In the genomic region with DNA sequence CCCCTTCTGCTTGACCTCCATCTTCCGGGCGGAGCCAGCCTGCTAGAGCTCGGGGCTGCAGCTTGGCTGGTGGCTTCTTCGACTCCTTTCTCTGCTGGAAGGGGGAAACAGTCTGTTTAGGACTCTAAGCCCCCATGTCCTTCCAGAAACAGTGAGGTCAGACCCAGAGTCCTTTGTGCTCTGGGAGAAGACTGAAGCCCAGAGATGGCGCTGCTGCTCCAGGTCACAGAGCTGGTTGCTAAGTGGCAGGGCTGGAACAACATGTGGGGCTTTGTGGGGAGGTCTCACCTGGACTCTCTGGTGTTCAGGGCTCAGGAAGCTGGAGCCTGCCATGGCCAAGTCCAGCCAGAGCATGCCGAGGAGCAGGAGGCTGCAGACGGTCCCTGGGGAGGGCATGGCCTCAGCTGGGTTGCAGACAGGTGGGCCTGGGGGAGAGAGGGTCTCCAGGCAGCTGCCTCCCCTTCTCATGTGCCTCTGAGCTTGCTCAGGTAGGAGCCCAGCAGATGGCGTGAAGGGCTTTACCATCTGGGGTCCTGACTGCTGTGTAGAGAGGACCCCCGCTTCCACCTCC, we compare ENCODE assay signal across 1 cellular context.
TF ChIP-seq lines count a peak whose summit lies in the region.

No MANE protein-coding gene starts in this region.

TF ChIP-seq in H1, 55 proteins besides CTCF, POLR2A, EP300 and RAD21:
- TF ChIP-seq, protein P1, sequence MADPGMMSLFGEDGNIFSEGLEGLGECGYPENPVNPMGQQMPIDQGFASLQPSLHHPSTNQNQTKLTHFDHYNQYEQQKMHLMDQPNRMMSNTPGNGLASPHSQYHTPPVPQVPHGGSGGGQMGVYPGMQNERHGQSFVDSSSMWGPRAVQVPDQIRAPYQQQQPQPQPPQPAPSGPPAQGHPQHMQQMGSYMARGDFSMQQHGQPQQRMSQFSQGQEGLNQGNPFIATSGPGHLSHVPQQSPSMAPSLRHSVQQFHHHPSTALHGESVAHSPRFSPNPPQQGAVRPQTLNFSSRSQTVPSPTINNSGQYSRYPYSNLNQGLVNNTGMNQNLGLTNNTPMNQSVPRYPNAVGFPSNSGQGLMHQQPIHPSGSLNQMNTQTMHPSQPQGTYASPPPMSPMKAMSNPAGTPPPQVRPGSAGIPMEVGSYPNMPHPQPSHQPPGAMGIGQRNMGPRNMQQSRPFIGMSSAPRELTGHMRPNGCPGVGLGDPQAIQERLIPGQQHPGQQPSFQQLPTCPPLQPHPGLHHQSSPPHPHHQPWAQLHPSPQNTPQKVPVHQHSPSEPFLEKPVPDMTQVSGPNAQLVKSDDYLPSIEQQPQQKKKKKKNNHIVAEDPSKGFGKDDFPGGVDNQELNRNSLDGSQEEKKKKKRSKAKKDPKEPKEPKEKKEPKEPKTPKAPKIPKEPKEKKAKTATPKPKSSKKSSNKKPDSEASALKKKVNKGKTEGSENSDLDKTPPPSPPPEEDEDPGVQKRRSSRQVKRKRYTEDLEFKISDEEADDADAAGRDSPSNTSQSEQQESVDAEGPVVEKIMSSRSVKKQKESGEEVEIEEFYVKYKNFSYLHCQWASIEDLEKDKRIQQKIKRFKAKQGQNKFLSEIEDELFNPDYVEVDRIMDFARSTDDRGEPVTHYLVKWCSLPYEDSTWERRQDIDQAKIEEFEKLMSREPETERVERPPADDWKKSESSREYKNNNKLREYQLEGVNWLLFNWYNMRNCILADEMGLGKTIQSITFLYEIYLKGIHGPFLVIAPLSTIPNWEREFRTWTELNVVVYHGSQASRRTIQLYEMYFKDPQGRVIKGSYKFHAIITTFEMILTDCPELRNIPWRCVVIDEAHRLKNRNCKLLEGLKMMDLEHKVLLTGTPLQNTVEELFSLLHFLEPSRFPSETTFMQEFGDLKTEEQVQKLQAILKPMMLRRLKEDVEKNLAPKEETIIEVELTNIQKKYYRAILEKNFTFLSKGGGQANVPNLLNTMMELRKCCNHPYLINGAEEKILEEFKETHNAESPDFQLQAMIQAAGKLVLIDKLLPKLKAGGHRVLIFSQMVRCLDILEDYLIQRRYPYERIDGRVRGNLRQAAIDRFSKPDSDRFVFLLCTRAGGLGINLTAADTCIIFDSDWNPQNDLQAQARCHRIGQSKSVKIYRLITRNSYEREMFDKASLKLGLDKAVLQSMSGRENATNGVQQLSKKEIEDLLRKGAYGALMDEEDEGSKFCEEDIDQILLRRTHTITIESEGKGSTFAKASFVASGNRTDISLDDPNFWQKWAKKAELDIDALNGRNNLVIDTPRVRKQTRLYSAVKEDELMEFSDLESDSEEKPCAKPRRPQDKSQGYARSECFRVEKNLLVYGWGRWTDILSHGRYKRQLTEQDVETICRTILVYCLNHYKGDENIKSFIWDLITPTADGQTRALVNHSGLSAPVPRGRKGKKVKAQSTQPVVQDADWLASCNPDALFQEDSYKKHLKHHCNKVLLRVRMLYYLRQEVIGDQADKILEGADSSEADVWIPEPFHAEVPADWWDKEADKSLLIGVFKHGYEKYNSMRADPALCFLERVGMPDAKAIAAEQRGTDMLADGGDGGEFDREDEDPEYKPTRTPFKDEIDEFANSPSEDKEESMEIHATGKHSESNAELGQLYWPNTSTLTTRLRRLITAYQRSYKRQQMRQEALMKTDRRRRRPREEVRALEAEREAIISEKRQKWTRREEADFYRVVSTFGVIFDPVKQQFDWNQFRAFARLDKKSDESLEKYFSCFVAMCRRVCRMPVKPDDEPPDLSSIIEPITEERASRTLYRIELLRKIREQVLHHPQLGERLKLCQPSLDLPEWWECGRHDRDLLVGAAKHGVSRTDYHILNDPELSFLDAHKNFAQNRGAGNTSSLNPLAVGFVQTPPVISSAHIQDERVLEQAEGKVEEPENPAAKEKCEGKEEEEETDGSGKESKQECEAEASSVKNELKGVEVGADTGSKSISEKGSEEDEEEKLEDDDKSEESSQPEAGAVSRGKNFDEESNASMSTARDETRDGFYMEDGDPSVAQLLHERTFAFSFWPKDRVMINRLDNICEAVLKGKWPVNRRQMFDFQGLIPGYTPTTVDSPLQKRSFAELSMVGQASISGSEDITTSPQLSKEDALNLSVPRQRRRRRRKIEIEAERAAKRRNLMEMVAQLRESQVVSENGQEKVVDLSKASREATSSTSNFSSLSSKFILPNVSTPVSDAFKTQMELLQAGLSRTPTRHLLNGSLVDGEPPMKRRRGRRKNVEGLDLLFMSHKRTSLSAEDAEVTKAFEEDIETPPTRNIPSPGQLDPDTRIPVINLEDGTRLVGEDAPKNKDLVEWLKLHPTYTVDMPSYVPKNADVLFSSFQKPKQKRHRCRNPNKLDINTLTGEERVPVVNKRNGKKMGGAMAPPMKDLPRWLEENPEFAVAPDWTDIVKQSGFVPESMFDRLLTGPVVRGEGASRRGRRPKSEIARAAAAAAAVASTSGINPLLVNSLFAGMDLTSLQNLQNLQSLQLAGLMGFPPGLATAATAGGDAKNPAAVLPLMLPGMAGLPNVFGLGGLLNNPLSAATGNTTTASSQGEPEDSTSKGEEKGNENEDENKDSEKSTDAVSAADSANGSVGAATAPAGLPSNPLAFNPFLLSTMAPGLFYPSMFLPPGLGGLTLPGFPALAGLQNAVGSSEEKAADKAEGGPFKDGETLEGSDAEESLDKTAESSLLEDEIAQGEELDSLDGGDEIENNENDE (IDR thresholded peaks at IDR 0.05; ENCODE audit: insufficient replicate concordance, low read length) = no peak
- TF ChIP-seq ZNF274 (IDR thresholded peaks at IDR 0.05; ENCODE audit: borderline replicate concordance, extremely low read depth, low read length) = no peak
- no peak for TF ChIP-seq RXRA (IDR thresholded peaks at IDR 0.05; ENCODE audit: insufficient read depth, low read depth, low read length)
